ENCODE assay signal across 10 cellular contexts in the genomic region with DNA sequence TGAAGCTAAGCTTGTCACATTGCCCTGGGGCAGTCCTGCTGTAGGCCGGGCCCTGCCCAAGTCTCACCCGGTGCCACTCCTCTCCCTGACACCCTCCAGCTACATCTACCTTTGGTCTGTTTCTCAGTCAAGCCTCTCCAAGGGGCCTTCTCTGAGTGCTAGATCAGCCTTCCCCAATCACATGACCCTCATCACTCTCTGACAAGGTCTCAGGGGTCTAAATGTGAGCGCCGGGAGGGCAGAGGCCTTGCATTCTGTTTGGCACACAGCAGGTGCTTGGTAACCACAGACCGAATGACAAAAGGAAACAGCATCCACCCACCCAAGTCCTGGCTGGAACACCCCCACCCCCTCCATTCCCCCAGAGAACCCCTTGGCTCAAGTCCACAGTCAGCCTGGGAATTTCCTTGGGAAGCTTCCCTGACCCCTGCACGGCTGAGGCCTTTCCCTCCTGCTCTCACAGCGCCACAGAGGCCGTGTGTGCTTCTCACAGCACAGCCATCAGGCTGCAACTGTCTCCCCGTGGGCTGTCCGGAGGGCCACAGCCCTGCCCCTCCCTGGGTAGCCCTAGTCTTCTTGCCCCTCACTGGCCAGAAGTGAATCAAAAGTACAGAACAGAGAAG. TPM values are rescaled to one million over a fixed set of nuclear protein-coding genes. Genes with fewer than 3 reads are reported as not detected.
DNase-seq lines count a peak whose midpoint lies in the region; ATAC-seq and TF ChIP-seq lines count a peak whose summit lies in the region.
"Had no signal": no experiment of that assay in that cellular context is flagged by ENCODE, and none has a peak within 500 bp of the region (broad histone marks: within the 10 kb centered on the region; RNA-seq: fewer than 3 reads in every experiment).

No MANE protein-coding gene starts in this region.

- H3K4me3 ChIP-seq in thymus (ENCODE audit: low read length): no peak overlapping the region

- peaks cover 35% of the 10 kb centered on the region for H3K36me3 Mint-ChIP-seq in T-helper 1 cell treated with Interleukin-12 subunit alpha and Interleukin-12 subunit beta and Interleukin-4 antibody, amounts not matched to agents 30 μg/mL and 1 μg/mL, for 36 hours (ENCODE audit: low read depth)
- H3K36me3 Mint-ChIP-seq in chondrocyte (ENCODE audit: low read depth): peaks cover 19% of the 10 kb centered on the region

- H3K4me3 Mint-ChIP-seq in T-helper 1 cell treated with Interleukin-12 subunit alpha and Interleukin-12 subunit beta and Interleukin-4 antibody, amounts not matched to agents 30 μg/mL and 1 μg/mL, for 36 hours: no peak overlapping the region
- no peak overlapping the region for H3K4me3 Mint-ChIP-seq in chondrocyte (ENCODE audit: unreplicated experiment)

- H3K36me3 ChIP-seq in thymus (ENCODE audit: control insufficient read depth, insufficient read depth): peaks cover 46% of the 10 kb centered on the region

- H3K27me3 ChIP-seq in thymus (ENCODE audit: control insufficient read depth, insufficient read depth): no peaks in the 10 kb centered on the region

- peak overlapping the region; percentile 81 for H3K27ac ChIP-seq in thymus (ENCODE audit: low read depth)
- H3K27ac ChIP-seq: 22Rv1 had no signal

- 48% methylated on average over 10 of the region's 10 CpGs for WGBS in thymus

- ATAC-seq in HG03521 (IDR thresholded peaks at IDR 0.05; ENCODE audit: unreplicated experiment): no peak

- H3K27me3 Mint-ChIP-seq in T-helper 1 cell treated with Interleukin-12 subunit alpha and Interleukin-12 subunit beta and Interleukin-4 antibody, amounts not matched to agents 30 μg/mL and 1 μg/mL, for 36 hours (ENCODE audit: low read depth): no peaks in the 10 kb centered on the region
- H3K27me3 Mint-ChIP-seq in chondrocyte (ENCODE audit: low read depth): no peaks in the 10 kb centered on the region

- H3K4me1 ChIP-seq in thymus (ENCODE audit: control insufficient read depth, insufficient read depth, low read length): peaks cover 38% of the 10 kb centered on the region

- peaks cover 38% of the 10 kb centered on the region for H3K4me1 Mint-ChIP-seq in T-helper 1 cell treated with Interleukin-12 subunit alpha and Interleukin-12 subunit beta and Interleukin-4 antibody, amounts not matched to agents 30 μg/mL and 1 μg/mL, for 36 hours (ENCODE audit: low read depth)
- H3K4me1 Mint-ChIP-seq in chondrocyte (ENCODE audit: low read depth): peaks cover 18% of the 10 kb centered on the region

- no peaks in the 10 kb centered on the region for H3K9me3 ChIP-seq in thymus (ENCODE audit: control insufficient read depth)

- peak overlapping the region; percentile 74 for H3K27ac Mint-ChIP-seq in T-helper 1 cell treated with Interleukin-12 subunit alpha and Interleukin-12 subunit beta and Interleukin-4 antibody, amounts not matched to agents 30 μg/mL and 1 μg/mL, for 36 hours
- H3K27ac Mint-ChIP-seq in chondrocyte (ENCODE audit: unreplicated experiment): peak overlapping the region; percentile 23

- no peak for TF ChIP-seq CTCF in chondrocyte (IDR thresholded peaks at IDR 0.05)

- H3K9me3 Mint-ChIP-seq in T-helper 1 cell treated with Interleukin-12 subunit alpha and Interleukin-12 subunit beta and Interleukin-4 antibody, amounts not matched to agents 30 μg/mL and 1 μg/mL, for 36 hours: no peaks in the 10 kb centered on the region
- no peaks in the 10 kb centered on the region for H3K9me3 Mint-ChIP-seq in chondrocyte (ENCODE audit: low read depth)

- DNase-seq in T-helper 1 cell (no peak), chondrocyte (ENCODE audit: low spot score) (no peak), medulla oblongata (ENCODE audit: extremely low spot score) (peak; percentile 35), dedifferentiated amniotic fluid mesenchymal stem cell (ENCODE audit: extremely low spot score) (no peak), AG08396 (ENCODE audit: low spot score) (no peak)
- DNase-seq: NCI-H2029 treated with DMSO at 0.1 percent for 48 hours had no signal

RNA-seq across cellular contexts. Expression of a gene that starts 32.9 kb away (rescaled TPM):
- total RNA-seq in chondrocyte: 20.3 to 29.3 TPM (median 26.1 TPM) in 3 replicates
- 41.7 TPM for polyA plus RNA-seq in thymus

RNA-seq across cellular contexts. Expression of a gene that starts 36.2 kb away (rescaled TPM):
- 10.6 to 12.1 TPM (median 11.4 TPM) in 3 replicates for total RNA-seq in chondrocyte
- 61.1 TPM for polyA plus RNA-seq in thymus
